ENCODE assay signal across 16 cellular contexts in genomic region chr4:139625487-139625886, GRCh38. TPM values are rescaled to one million over a fixed set of nuclear protein-coding genes. Genes with fewer than 3 reads are reported as not detected.
DNase-seq lines count a peak whose midpoint lies in the region; ATAC-seq, FAIRE-seq and TF ChIP-seq lines count a peak whose summit lies in the region.
"Had no signal": no experiment of that assay in that cellular context is flagged by ENCODE, and none has a peak within 500 bp of the region (broad histone marks: within the 10 kb centered on the region; RNA-seq: fewer than 3 reads in every experiment).

No MANE protein-coding gene starts in this region.

- BruUV-seq in HepG2 (replicated peaks; lab: Mats Ljungman, UMichigan) = no TSS peak

- FAIRE-seq in HepG2 (lab: Jason Lieb, UNC) (no peak), pancreas (lab: Jason Lieb, UNC) (no peak)
- FAIRE-seq: G401.6, GM12891 had no signal

- no peak overlapping the region for H3K23ac ChIP-seq in mesenchymal stem cell (ENCODE audit: low read length in 2 of 2)

- no peak for TF ChIP-seq EP300 in HepG2 (IDR thresholded peaks at IDR 0.05; ENCODE audit: low read depth in 2 of 2, low read length in 2 of 2)
- no peak for TF ChIP-seq EP300 in HepG2 (CRISPR knock-in tag; IDR thresholded peaks at IDR 0.05; ENCODE audit: borderline replicate concordance)

- H3K4me2 ChIP-seq in HepG2 (ENCODE audit: low read depth, low read length) = no peak overlapping the region
- H3K4me2 ChIP-seq in mesenchymal stem cell (ENCODE audit: low read length, poor library complexity, severe bottlenecking) = no peak overlapping the region
- H3K4me2 ChIP-seq: BLaER1 had no signal

- no peak overlapping the region for H2BK15ac ChIP-seq in mesenchymal stem cell (ENCODE audit: low read depth, poor library complexity, severe bottlenecking)

- no peak for TF ChIP-seq CTCF in right lobe of liver (IDR thresholded peaks at IDR 0.05)
- no peak for TF ChIP-seq CTCF in HepG2 (CRISPR knock-in tag; IDR thresholded peaks at IDR 0.05)
- no peak for TF ChIP-seq CTCF in pancreas (IDR thresholded peaks at IDR 0.05)

- no peaks in the 10 kb centered on the region for H3K4me1 ChIP-seq in right lobe of liver
- peaks cover 23% of the 10 kb centered on the region for H3K4me1 ChIP-seq in HepG2 (ENCODE audit: insufficient read depth, low read length)
- H3K4me1 ChIP-seq in pancreas = no peaks in the 10 kb centered on the region
- peaks cover 2% of the 10 kb centered on the region for H3K4me1 ChIP-seq in mesenchymal stem cell (ENCODE audit: control insufficient read depth, insufficient read depth, low read depth, low read length)
- H3K4me1 ChIP-seq: BLaER1 had no signal

- in situ Hi-C loops in HepG2 (cut with HindIII; ENCODE audit: extremely low pct_ligation_motif_present, low pct_unique_long_range_greater_than_20kb) = no loop called here

- no peak overlapping the region for H2BK5ac ChIP-seq in mesenchymal stem cell (ENCODE audit: low read depth, low read length, poor library complexity, severe bottlenecking)

- no peak overlapping the region for H3K4ac ChIP-seq in mesenchymal stem cell (ENCODE audit: low read depth in 1 of 2, low read length in 2 of 2)

- H2BK12ac ChIP-seq in mesenchymal stem cell (ENCODE audit: low read length in 2 of 2) = no peak overlapping the region

- no peak for TF ChIP-seq RAD21 in HepG2 (CRISPR knock-in tag; IDR thresholded peaks at IDR 0.05)

- CTCF ChIA-PET in HepG2 (lab: Yijun Ruan, JAX; ENCODE audit: low intra/inter-chr PET ratio, low total read pairs) = no interaction called here

- H3K36me3 ChIP-seq in right lobe of liver (no peaks in the 10 kb centered on the region), HepG2 (replicated peaks in 1 of 2; ENCODE audit: control insufficient read depth in 1 of 2, insufficient read depth in 2 of 2, low read length in 2 of 2) (no peaks in the 10 kb centered on the region), pancreas (no peaks in the 10 kb centered on the region), mesenchymal stem cell (ENCODE audit: control insufficient read depth in 1 of 2, insufficient read depth in 2 of 2, low read depth in 1 of 2, low read length in 2 of 2) (no peaks in the 10 kb centered on the region)
- H3K36me3 ChIP-seq: BLaER1 had no signal

- DNase-seq in DMS 273 (lab: John Stamatoyannopoulos, UW; ENCODE audit: unreplicated experiment) = peak; percentile 18
- DNase-seq in DMS 273 treated with DMSO at 0.1 percent for 48 hours (lab: John Stamatoyannopoulos, UW) = no peak
- DNase-seq in right lobe of liver = peak in 2 of 3 donors; percentile 23 to 52
- DNase-seq in HepG2 (ENCODE audit: low spot score) = no peak
- peak in 4 of 6 donors; percentile 21 to 64 (median 56) for DNase-seq in pancreas
- no peak for DNase-seq in mesenchymal stem cell
- DNase-seq: AML-193; CD8-positive, alpha-beta memory T cell; DMS79; GM23248; H7 had no signal

- no peak overlapping the region for H3K14ac ChIP-seq in mesenchymal stem cell (ENCODE audit: low read length in 2 of 2)

- no peak overlapping the region for H4K91ac ChIP-seq in mesenchymal stem cell (ENCODE audit: low read length)

- no peak overlapping the region for H3K18ac ChIP-seq in mesenchymal stem cell (ENCODE audit: low read depth in 1 of 2, low read length in 2 of 2)

- no peak overlapping the region for H4K8ac ChIP-seq in mesenchymal stem cell (ENCODE audit: low read length)

- H3K9me3 ChIP-seq in right lobe of liver (no peaks in the 10 kb centered on the region), HepG2 (ENCODE audit: low read length) (no peaks in the 10 kb centered on the region), pancreas (no peaks in the 10 kb centered on the region), mesenchymal stem cell (ENCODE audit: control insufficient read depth, low read length) (no peaks in the 10 kb centered on the region)
- H3K9me3 ChIP-seq: BLaER1 had no signal

- H2AFZ ChIP-seq in HepG2 (ENCODE audit: low read length) = no peak overlapping the region
- no peak overlapping the region for H2AFZ ChIP-seq in mesenchymal stem cell (ENCODE audit: low read depth, low read length)
- H2AFZ ChIP-seq: GM23248 had no signal

- H2BK120ac ChIP-seq in mesenchymal stem cell (ENCODE audit: low read depth, low read length) = no peak overlapping the region

- H2AK5ac ChIP-seq in mesenchymal stem cell (ENCODE audit: low read length, severe bottlenecking) = no peak overlapping the region

- 60% methylated on average over 1 of the region's 4 CpGs for WGBS in right lobe of liver (ENCODE audit: insufficient coverage, low coverage, low lambda C conversion rate, missing lambda C conversion rate)
- 20% methylated on average over 1 of the region's 4 CpGs for WGBS in HepG2 (ENCODE audit: low lambda C conversion rate)
- 50% methylated on average over 4 of the region's 4 CpGs for WGBS in pancreas, 2 donors
- WGBS in mesenchymal stem cell = 100% methylated on average over 1 of the region's 4 CpGs

- ATAC-seq in right lobe of liver (peak in 1 of 4 donors; percentile 38), HepG2 (no peak), pancreas (no peak), HG03439 (IDR thresholded peaks at IDR 0.05; ENCODE audit: unreplicated experiment) (no peak)

- no peak overlapping the region for H3K4me3 ChIP-seq in right lobe of liver
- no peak overlapping the region for H3K4me3 ChIP-seq in HepG2 (replicated peaks in 1 of 3; ENCODE audit: insufficient read depth in 1 of 3, low read depth in 2 of 3, low read length in 3 of 3)
- no peak overlapping the region for H3K4me3 ChIP-seq in pancreas
- no peak overlapping the region for H3K4me3 ChIP-seq in mesenchymal stem cell (ENCODE audit: insufficient read depth in 1 of 2, low read depth in 1 of 2, low read length in 2 of 2)
- H3K4me3 ChIP-seq: BLaER1, GM23248 had no signal

- no peak overlapping the region for H3K27ac ChIP-seq in right lobe of liver
- no peak overlapping the region for H3K27ac ChIP-seq in HepG2 (ENCODE audit: extremely low read length, insufficient read depth, low read length)
- H3K27ac ChIP-seq in pancreas = no peak overlapping the region
- no peak overlapping the region for H3K27ac ChIP-seq in mesenchymal stem cell (ENCODE audit: low read length, poor library complexity, severe bottlenecking)
- H3K27ac ChIP-seq: 22Rv1, BLaER1, GM23248 had no signal

- no peaks in the 10 kb centered on the region for H3K79me1 ChIP-seq in mesenchymal stem cell (replicated peaks; ENCODE audit: low read length, poor library complexity, severe bottlenecking)

- H3K27me3 ChIP-seq in right lobe of liver = no peaks in the 10 kb centered on the region
- peaks cover 0 to 6% of the 10 kb centered on the region in 2 experiments; a peak in 2 of 5 replicates for H3K27me3 ChIP-seq in HepG2 (ENCODE audit: control insufficient read depth in 1 of 2, insufficient read depth in 2 of 2, low read length in 2 of 2)
- no peaks in the 10 kb centered on the region for H3K27me3 ChIP-seq in pancreas
- H3K27me3 ChIP-seq in mesenchymal stem cell (ENCODE audit: control insufficient read depth in 1 of 2, insufficient read depth in 1 of 2, low read length in 2 of 2) = peaks cover 0 to 13% of the 10 kb centered on the region in 2 experiments
- H3K27me3 ChIP-seq: BLaER1 had no signal

- no peaks in the 10 kb centered on the region for H4K20me1 ChIP-seq in HepG2 (ENCODE audit: insufficient read depth, low read length)
- H4K20me1 ChIP-seq: BLaER1 had no signal

- POLR2A ChIA-PET in HepG2 (lab: Yijun Ruan, JAX) = no interaction called here

- intact Hi-C loops in right lobe of liver (cut with DNase I) = no loop called here
- intact Hi-C loops in HepG2 (cut with micrococcal nuclease; ENCODE audit: unreplicated experiment) = no loop called here
- intact Hi-C loops in pancreas (cut with DNase I) = no loop called here

- no peaks in the 10 kb centered on the region for H3K79me2 ChIP-seq in HepG2 (ENCODE audit: insufficient read depth, low read length)

- H3K9ac ChIP-seq in HepG2 (ENCODE audit: insufficient read depth, low read depth, low read length) = no peak overlapping the region
- H3K9ac ChIP-seq in mesenchymal stem cell (ENCODE audit: low read length) = no peak overlapping the region
- H3K9ac ChIP-seq: BLaER1, GM23248 had no signal

- TF ChIP-seq POLR2A in right lobe of liver (IDR thresholded peaks at IDR 0.05) (no peak), HepG2 (IDR thresholded peaks at IDR 0.05; ENCODE audit: insufficient read depth in 1 of 2, low read depth in 2 of 2, low read length in 2 of 2) (no peak)

TF ChIP-seq in HepG2, 621 proteins besides CTCF, POLR2A, EP300 and RAD21 (continues in another document):
- TF ChIP-seq TSC22D2 (CRISPR knock-in tag; IDR thresholded peaks at IDR 0.05; ENCODE audit: borderline replicate concordance) = no peak

RNA-seq across cellular contexts. Expression of gene MGST2, which starts 40.1 kb away (rescaled TPM):
- total RNA-seq in right lobe of liver (100 to 1,000 TPM; 105 to 125 (median 114) TPM), HepG2 (2016; rRNA removed; fragmentation: Illumina TruSeq; extraction: Trizol) (120 and 205 TPM in 2 replicates), pancreas (10 to 100 TPM; 23.9 to 48.2 (median 30.4) TPM)
- 66.9 and 76.7 TPM in 2 replicates for total RNA-seq in HepG2 (2016; cell fraction: cytosol; rRNA removed; fragmentation: Illumina TruSeq; extraction: Trizol; ENCODE audit: low read depth)
- total RNA-seq in HepG2 (2016; cell fraction: insoluble cytoplasmic fraction; rRNA removed; fragmentation: Illumina TruSeq; extraction: Trizol) = 124 and 205 TPM in 2 replicates
- total RNA-seq in HepG2 (2016; cell fraction: membrane; rRNA removed; fragmentation: Illumina TruSeq; extraction: Trizol) = 50.8 and 53.3 TPM in 2 replicates
- 168 and 186 TPM in 2 replicates for total RNA-seq in HepG2 (2016; cell fraction: nucleus; rRNA removed; fragmentation: Illumina TruSeq; extraction: Trizol)
- polyA plus RNA-seq in HepG2 (2011; rRNA removed) (312 and 416 TPM in 2 replicates), pancreas (10 to 100 TPM; 52.8 to 60.8 TPM)
- polyA plus RNA-seq in HepG2 (2011; cell fraction: cytosol; rRNA removed) = 312 and 476 TPM in 2 replicates
- 137 and 177 TPM in 2 replicates for polyA plus RNA-seq in HepG2 (2011; cell fraction: nucleus; rRNA removed)
- 293 and 426 TPM in 2 replicates for polyA plus RNA-seq in HepG2 (2012)
- polyA plus RNA-seq in HepG2 (2016; cell fraction: cytosol; fragmentation: Illumina TruSeq; extraction: Trizol; ENCODE audit: low read depth) = 57.8 and 59.6 TPM in 2 replicates
- polyA plus RNA-seq in HepG2 (2016; cell fraction: insoluble cytoplasmic fraction; fragmentation: Illumina TruSeq; extraction: Trizol; ENCODE audit: low read depth) = 132 and 154 TPM in 2 replicates
- 49.5 and 55.2 TPM in 2 replicates for polyA plus RNA-seq in HepG2 (2016; cell fraction: membrane; fragmentation: Illumina TruSeq; extraction: Trizol; ENCODE audit: low read depth)
- polyA plus RNA-seq in HepG2 (2016; cell fraction: nucleus; fragmentation: Illumina TruSeq; extraction: Trizol; ENCODE audit: insufficient read depth, low read depth) = 282 and 318 TPM in 2 replicates
- polyA minus RNA-seq in HepG2 (2011; rRNA and poly(A)+ RNA removed; ENCODE audit: low replicate concordance) = 18.4 and 54.7 TPM in 2 replicates
- polyA minus RNA-seq in HepG2 (2011; cell fraction: cytosol; rRNA and poly(A)+ RNA removed) = 93.2 and 100 TPM in 2 replicates
- 263 and 286 TPM in 2 replicates for polyA minus RNA-seq in HepG2 (2011; cell fraction: nucleus; rRNA and poly(A)+ RNA removed)
- 48.1 TPM for polyA plus RNA-seq in mesenchymal stem cell (2013, experiment 1 of 2)
- polyA plus RNA-seq in mesenchymal stem cell (2013, experiment 2 of 2) = 51.9 TPM

Comparison
In these comparisons a context has a peak if more than half of its experiments do, and no peak if none do; other contexts are left out.
1. DNase-seq: peak in DMS 273 (single experiment), right lobe of liver (2 of 3) and pancreas (4 of 6); none in DMS 273 treated with DMSO at 0.1 percent for 48 hours (single experiment), HepG2 (single experiment) and mesenchymal stem cell (single experiment).